Comparison of ENCODE assay signal across 7 cellular contexts in the genomic region with DNA sequence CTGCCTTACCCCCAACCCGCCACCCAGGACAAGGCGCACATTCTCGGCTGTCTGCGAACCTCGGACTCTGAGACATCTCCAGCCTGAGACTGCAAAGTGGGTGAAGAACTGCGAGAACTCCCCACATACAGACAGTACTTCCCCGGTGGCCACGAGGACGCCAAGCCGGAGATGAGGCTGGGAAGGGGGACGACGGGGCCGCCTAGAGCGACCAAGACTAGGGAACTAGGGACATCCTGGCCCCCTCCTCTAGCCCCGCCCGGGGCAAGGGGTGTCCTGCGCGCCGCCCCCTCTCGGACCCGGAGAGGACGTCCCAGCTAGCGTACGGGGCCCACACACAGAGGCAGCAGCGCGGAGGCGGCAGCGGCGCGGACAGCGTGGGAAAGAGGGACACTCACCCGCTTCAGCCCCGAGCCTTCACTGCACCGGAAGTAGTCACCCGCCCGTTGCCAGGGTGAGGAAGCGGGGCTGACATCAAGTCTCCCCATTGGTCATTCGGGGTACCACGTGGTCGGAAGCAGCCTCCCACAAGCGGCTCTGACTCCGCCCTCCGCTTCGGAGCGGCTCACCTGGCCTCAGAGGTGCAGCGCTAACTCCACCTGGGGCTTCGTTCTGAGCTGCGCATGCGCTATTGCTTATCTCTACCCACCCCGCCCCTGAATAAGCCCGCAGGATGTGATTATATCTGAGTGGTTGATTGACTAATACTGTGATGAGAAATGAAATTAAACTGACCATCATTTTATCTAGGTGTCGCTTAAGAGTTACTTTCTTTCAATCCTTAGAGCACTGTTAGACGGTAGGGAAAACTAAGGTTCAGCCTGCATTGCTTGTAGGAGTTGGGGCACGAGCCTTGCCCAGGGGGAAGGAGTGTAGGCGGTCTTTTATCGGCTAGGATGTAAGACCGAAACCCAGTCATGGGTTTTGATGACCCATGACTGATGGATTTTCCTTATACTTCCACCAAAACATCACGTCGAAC. TPM values are rescaled to one million over a fixed set of nuclear protein-coding genes. Genes with fewer than 3 reads are reported as not detected.
A peak's percentile ranks its signal among the peaks of the same experiment; 100 is the strongest.
DNase-seq lines count a peak whose midpoint lies in the region; ATAC-seq and TF ChIP-seq lines count a peak whose summit lies in the region.

A gene with protein sequence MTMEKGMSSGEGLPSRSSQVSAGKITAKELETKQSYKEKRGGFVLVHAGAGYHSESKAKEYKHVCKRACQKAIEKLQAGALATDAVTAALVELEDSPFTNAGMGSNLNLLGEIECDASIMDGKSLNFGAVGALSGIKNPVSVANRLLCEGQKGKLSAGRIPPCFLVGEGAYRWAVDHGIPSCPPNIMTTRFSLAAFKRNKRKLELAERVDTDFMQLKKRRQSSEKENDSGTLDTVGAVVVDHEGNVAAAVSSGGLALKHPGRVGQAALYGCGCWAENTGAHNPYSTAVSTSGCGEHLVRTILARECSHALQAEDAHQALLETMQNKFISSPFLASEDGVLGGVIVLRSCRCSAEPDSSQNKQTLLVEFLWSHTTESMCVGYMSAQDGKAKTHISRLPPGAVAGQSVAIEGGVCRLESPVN (minus strand): TSS at position 437 of the 982 bp plus-strand sequence. CDS start 8,854 bp downstream, outside the sequence.

- TF ChIP-seq CTCF in hepatocyte (IDR thresholded peaks at IDR 0.05; ENCODE audit: poor library complexity) = no peak

- H3K4me1 ChIP-seq in hepatocyte (ENCODE audit: insufficient read depth) = no peaks in the 10 kb centered on the region

- peak within 1 kb of the TSS; percentile 68 for H3K4me3 ChIP-seq in hepatocyte

- peaks cover 39% of the 10 kb centered on the region for H3K79me2 ChIP-seq in hepatocyte

- WGBS in hepatocyte (ENCODE audit: low lambda C conversion rate, missing lambda C conversion rate) = 1% methylated on average over 55 of the region's 59 CpGs

- no peaks in the 10 kb centered on the region for H3K9me3 ChIP-seq in hepatocyte (ENCODE audit: low read depth)

- H4K20me1 ChIP-seq in hepatocyte (ENCODE audit: insufficient read depth, poor library complexity, severe bottlenecking) = no peaks in the 10 kb centered on the region

- peak within 1 kb of the TSS; percentile 75 for H2AFZ ChIP-seq in hepatocyte

- no peaks in the 10 kb centered on the region for H3K27me3 ChIP-seq in hepatocyte

- H3K36me3 ChIP-seq in hepatocyte (replicated peaks; ENCODE audit: insufficient read depth, low read depth) = no peaks in the 10 kb centered on the region

- no peaks in the 10 kb centered on the region for H3K9me2 ChIP-seq in hepatocyte (replicated peaks; ENCODE audit: insufficient read depth)

- DNase-seq in NCI-H1930 (lab: John Stamatoyannopoulos, UW) = peak; percentile 98 to 99
- peak; percentile 96 for DNase-seq in T-helper 22 cell (ENCODE audit: low read depth)
- DNase-seq in astrocyte of the hippocampus (ENCODE audit: low read depth, low spot score) = peak; percentile 98
- DNase-seq in hepatocyte (ENCODE audit: low spot score) = peak; percentile 99
- DNase-seq in retina = peak; percentile 95

- ATAC-seq in GM18502 (IDR thresholded peaks at IDR 0.05; ENCODE audit: poor library complexity, unreplicated experiment) (peak; percentile 100), HG02970 (IDR thresholded peaks at IDR 0.05; ENCODE audit: low FRiP score, unreplicated experiment) (peak; percentile 100)

- H3K4me2 ChIP-seq in hepatocyte = peak within 1 kb of the TSS; percentile 74

- peak within 1 kb of the TSS; percentile 77 for H3K27ac ChIP-seq in hepatocyte

RNA-seq across cellular contexts. Expression of the gene that starts here (rescaled TPM):
- total RNA-seq in hepatocyte = 10.1 and 11.1 TPM in 2 replicates
- polyA plus RNA-seq in hepatocyte = 12.9 and 13.7 TPM in 2 replicates

Comparison
In these comparisons a context has a peak if more than half of its experiments do, and no peak if none do; other contexts are left out.
1. Peak in every context shown above with its lines: DNase-seq, ATAC-seq, H3K4me3 ChIP-seq and H3K27ac ChIP-seq.